Comparison of ENCODE assay signal across 23 cellular contexts in genomic region chr3:197600796-197601565, GRCh38. TPM values are rescaled to one million over a fixed set of nuclear protein-coding genes. Genes with fewer than 3 reads are reported as not detected.
DNase-seq lines count a peak whose midpoint lies in the region; ATAC-seq and TF ChIP-seq lines count a peak whose summit lies in the region.
"Had no signal": no experiment of that assay in that cellular context is flagged by ENCODE, and none has a peak within 500 bp of the region (broad histone marks: within the 10 kb centered on the region; RNA-seq: fewer than 3 reads in every experiment).

No MANE protein-coding gene starts in this region.

- no peaks in the 10 kb centered on the region for H3K79me1 ChIP-seq in neuronal stem cell (ENCODE audit: low read depth, low read length)

- H4K91ac ChIP-seq in neuronal stem cell (ENCODE audit: low read depth, low read length, poor library complexity) = no peak overlapping the region

- H2BK15ac ChIP-seq in neuronal stem cell (ENCODE audit: low read length) = no peak overlapping the region

- no peak overlapping the region for H2BK5ac ChIP-seq in neuronal stem cell (ENCODE audit: low read length)

- H2AFZ ChIP-seq in neuronal stem cell (ENCODE audit: low read length) = no peak overlapping the region

- ATAC-seq in HG03175 (IDR thresholded peaks at IDR 0.05; ENCODE audit: unreplicated experiment) (no peak), HG03025 (IDR thresholded peaks at IDR 0.05; ENCODE audit: low FRiP score, unreplicated experiment) (no peak)
- ATAC-seq: mucosa of descending colon had no signal

- H2BK120ac ChIP-seq in neuronal stem cell (ENCODE audit: low read depth, low read length) = no peak overlapping the region

- H2AK5ac ChIP-seq in neuronal stem cell (ENCODE audit: low read depth, low read length) = peak overlapping the region; percentile 83

- peaks cover 3 to 5% of the 10 kb centered on the region in 2 donors for H3K4me1 ChIP-seq in neuronal stem cell (ENCODE audit: control insufficient read depth in 2 of 2, insufficient read depth in 1 of 2, low read depth in 1 of 2, low read length in 2 of 2)

- no peak overlapping the region for H2BK12ac ChIP-seq in neuronal stem cell (ENCODE audit: low read length)

- H3K27ac ChIP-seq in neuronal stem cell (replicated peaks; ENCODE audit: low read length) = no peak overlapping the region
- H3K27ac ChIP-seq: coronary artery, skin epidermis, transverse colon had no signal

- H3K9ac ChIP-seq in neuronal stem cell (ENCODE audit: low read depth, low read length, poor library complexity) = no peak overlapping the region

- no peak overlapping the region for H3K4me2 ChIP-seq in neuronal stem cell (ENCODE audit: insufficient read depth, low read length, poor library complexity, severe bottlenecking)

- no peak overlapping the region for H3K14ac ChIP-seq in neuronal stem cell (ENCODE audit: low read length)

- H3K36me3 ChIP-seq in neuronal stem cell (replicated peaks in 1 of 2; ENCODE audit: control insufficient read depth in 2 of 2, insufficient read depth in 2 of 2, low read length in 2 of 2) = peaks cover 0 to 25% of the 10 kb centered on the region in 2 donors
- H3K36me3 ChIP-seq: HAP-1, transverse colon had no signal

- no peak overlapping the region for H3K4ac ChIP-seq in neuronal stem cell (ENCODE audit: low read length)

- peaks cover 6 to 13% of the 10 kb centered on the region in 2 donors for H3K9me3 ChIP-seq in neuronal stem cell (replicated peaks in 1 of 2; ENCODE audit: control insufficient read depth in 2 of 2, insufficient read depth in 1 of 2, low read depth in 1 of 2, low read length in 2 of 2)
- H3K9me3 ChIP-seq: mucosa of descending colon, transverse colon had no signal

- peak overlapping the region; percentile 8 for H3K18ac ChIP-seq in neuronal stem cell (ENCODE audit: low read length)

- H3K4me3 ChIP-seq in epithelial cell of esophagus (ENCODE audit: low read length) (no peak overlapping the region), neuronal stem cell (ENCODE audit: low read length in 2 of 2) (no peak overlapping the region)
- H3K4me3 ChIP-seq: coronary artery, HAP-1, mucosa of descending colon, skin epidermis, transverse colon had no signal

- no peaks in the 10 kb centered on the region for H3K27me3 ChIP-seq in neuronal stem cell (ENCODE audit: control insufficient read depth in 3 of 3, insufficient read depth in 3 of 3, low read depth in 1 of 3, low read length in 3 of 3)
- H3K27me3 ChIP-seq: transverse colon had no signal

- no peak overlapping the region for H3K23ac ChIP-seq in neuronal stem cell (ENCODE audit: low read depth, low read length, poor library complexity)

- no CpG with 5 or more reads among the region's 22 CpGs for WGBS in neuronal stem cell (ENCODE audit: extremely low coverage in 2 of 2, insufficient read length in 2 of 2, insufficient replicate concordance in 1 of 2), 2 donors

- no peak for TF ChIP-seq CTCF in epithelial cell of esophagus (IDR thresholded peaks at IDR 0.05; ENCODE audit: insufficient read depth, low read depth, low read length, missing control alignments)

- H4K8ac ChIP-seq in neuronal stem cell (ENCODE audit: low read depth, low read length) = no peak overlapping the region

- DNase-seq in ELR (ENCODE audit: low read depth) (peak; percentile 26), RKO (ENCODE audit: low spot score) (peak; percentile 21), epithelial cell of esophagus (ENCODE audit: low read depth) (peak; percentile 17), neuronal stem cell (ENCODE audit: low spot score) (no peak), activated gamma-delta T cell (lab: John Stamatoyannopoulos, UW) (no peak)
- DNase-seq in activated CD8-positive, alpha-beta memory T cell treated with anti-CD3 and anti-CD28 coated beads, Interleukin-2, amount 50 U/mL, for 4 hours = no peak
- DNase-seq: activated CD4-positive, alpha-beta T cell treated with anti-CD3 and anti-CD28 coated beads, Interleukin-2, amount 50 U/mL, for 1 hour; activated T-cell treated with anti-CD3 and anti-CD28 coated beads, Interleukin-2, amount 50 U/mL, for 48 hours; amniotic stem cell; Calu3; GF-D8; head of caudate nucleus; mucosa of descending colon; NCI-H187 treated with DMSO at 0.1 percent for 48 hours; NCI-H510A treated with DMSO at 0.1 percent for 48 hours; nucleus accumbens; stimulated activated CD4-positive, alpha-beta T cell treated with anti-CD3 and anti-CD28 coated beads, Interleukin-4, amount 100 ng/mL, for 4 hours; transverse colon had no signal

RNA-seq across cellular contexts. Expression of gene BDH1, which starts 45.2 kb away (rescaled TPM):
- 8.7 TPM for polyA plus RNA-seq in neuronal stem cell (2013, experiment 1 of 2)
- polyA plus RNA-seq in neuronal stem cell (2013, experiment 2 of 2) = 8.8 TPM

Comparison
In these comparisons a context has a peak if more than half of its experiments do, and no peak if none do; other contexts are left out.
1. DNase-seq: peak in ELR (single experiment), RKO (single experiment) and epithelial cell of esophagus (single experiment); none in neuronal stem cell (single experiment), activated gamma-delta T cell (single experiment) and activated CD8-positive, alpha-beta memory T cell treated with anti-CD3 and anti-CD28 coated beads, Interleukin-2, amount 50 U/mL, for 4 hours (single experiment).